ENCODE assay signal across 23 cellular contexts in genomic region chr1:77841574-77841973, GRCh38. TPM values are rescaled to one million over a fixed set of nuclear protein-coding genes. Genes with fewer than 3 reads are reported as not detected.
DNase-seq lines count a peak whose midpoint lies in the region.
"Had no signal": no experiment of that assay in that cellular context is flagged by ENCODE, and none has a peak within 500 bp of the region (broad histone marks: within the 10 kb centered on the region; RNA-seq: fewer than 3 reads in every experiment).

No MANE protein-coding gene starts in this region.

- no peaks in the 10 kb centered on the region for H3K27me3 Mint-ChIP-seq in activated CD4-positive, alpha-beta T cell treated with anti-CD3 and anti-CD28 coated beads, Interleukin-2, amount 10 ng/mL, durations not matched to agents 7 days and 5 days
- no peaks in the 10 kb centered on the region for H3K27me3 Mint-ChIP-seq in activated T-helper 1 cell treated with anti-CD3 and anti-CD28 coated beads, Interleukin-12 subunit alpha, Interleukin-12 subunit beta, Interleukin-2, Interleukin-4 antibody, amounts not matched to agents 30 ng/mL and 10 ng/mL and 1 ng/mL, durations not matched to agents 14 hours and 24 hours and 36 hours (ENCODE audit: insufficient read depth)

- H3K36me3 ChIP-seq in mesenchymal stem cell (ENCODE audit: control insufficient read depth in 1 of 2, insufficient read depth in 2 of 2, low read depth in 1 of 2, low read length in 2 of 2) = peaks cover 9 to 31% of the 10 kb centered on the region in 2 experiments

- no peak overlapping the region for H2AK5ac ChIP-seq in mesenchymal stem cell (ENCODE audit: low read length, severe bottlenecking)

- H3K9me3 Mint-ChIP-seq in activated CD4-positive, alpha-beta T cell treated with anti-CD3 and anti-CD28 coated beads, Interleukin-2, amount 10 ng/mL, durations not matched to agents 7 days and 5 days = no peaks in the 10 kb centered on the region
- H3K9me3 Mint-ChIP-seq in activated T-helper 1 cell treated with anti-CD3 and anti-CD28 coated beads, Interleukin-12 subunit alpha, Interleukin-12 subunit beta, Interleukin-2, Interleukin-4 antibody, amounts not matched to agents 30 ng/mL and 10 ng/mL and 1 ng/mL, durations not matched to agents 14 hours and 24 hours and 36 hours = no peaks in the 10 kb centered on the region

- H3K4me2 ChIP-seq in mesenchymal stem cell (ENCODE audit: low read length, poor library complexity, severe bottlenecking) = no peak overlapping the region

- POLR2A ChIA-PET in activated CD4-positive, alpha-beta T cell treated with anti-CD3 and anti-CD28 coated beads, Interleukin-2, amount 10 ng/mL, durations not matched to agents 7 days and 5 days (lab: Charles Lee) = no interaction called here

- H3K9ac ChIP-seq in mesenchymal stem cell (ENCODE audit: low read length) = peak overlapping the region; percentile 39

- peaks cover 11% of the 10 kb centered on the region for H3K36me3 Mint-ChIP-seq in activated CD4-positive, alpha-beta T cell treated with anti-CD3 and anti-CD28 coated beads, Interleukin-2, amount 10 ng/mL, durations not matched to agents 7 days and 5 days (ENCODE audit: low read depth)
- H3K36me3 Mint-ChIP-seq in activated T-helper 1 cell treated with anti-CD3 and anti-CD28 coated beads, Interleukin-12 subunit alpha, Interleukin-12 subunit beta, Interleukin-2, Interleukin-4 antibody, amounts not matched to agents 30 ng/mL and 10 ng/mL and 1 ng/mL, durations not matched to agents 14 hours and 24 hours and 36 hours (ENCODE audit: low read depth) = peaks cover 12% of the 10 kb centered on the region

- no peak overlapping the region for H3K14ac ChIP-seq in mesenchymal stem cell (ENCODE audit: low read length in 2 of 2)

- H2AFZ ChIP-seq in mesenchymal stem cell (ENCODE audit: low read depth, low read length) = no peak overlapping the region

- H3K27me3 ChIP-seq in mesenchymal stem cell (ENCODE audit: control insufficient read depth in 1 of 2, insufficient read depth in 1 of 2, low read length in 2 of 2) = no peaks in the 10 kb centered on the region

- no peak overlapping the region for H4K8ac ChIP-seq in mesenchymal stem cell (ENCODE audit: low read length)

- no peak overlapping the region for H3K18ac ChIP-seq in mesenchymal stem cell (ENCODE audit: low read depth in 1 of 2, low read length in 2 of 2)

- H2BK120ac ChIP-seq in mesenchymal stem cell (ENCODE audit: low read depth, low read length) = no peak overlapping the region

- no peak overlapping the region for H3K4me3 Mint-ChIP-seq in activated CD4-positive, alpha-beta T cell treated with anti-CD3 and anti-CD28 coated beads, Interleukin-2, amount 10 ng/mL, durations not matched to agents 7 days and 5 days
- H3K4me3 Mint-ChIP-seq in activated T-helper 1 cell treated with anti-CD3 and anti-CD28 coated beads, Interleukin-12 subunit alpha, Interleukin-12 subunit beta, Interleukin-2, Interleukin-4 antibody, amounts not matched to agents 30 ng/mL and 10 ng/mL and 1 ng/mL, durations not matched to agents 14 hours and 24 hours and 36 hours = no peak overlapping the region

- no peak for DNase-seq in activated CD4-positive, alpha-beta T cell treated with anti-CD3 and anti-CD28 coated beads, Interleukin-2, amount 10 ng/mL, durations not matched to agents 7 days and 5 days
- no peak for DNase-seq in activated CD4-positive, alpha-beta T cell treated with anti-CD3 and anti-CD28 coated beads, Interleukin-2, amount 50 U/mL, for 4 hours
- no peak for DNase-seq in activated T-helper 1 cell treated with anti-CD3 and anti-CD28 coated beads, Interleukin-12 subunit alpha, Interleukin-12 subunit beta, Interleukin-2, Interleukin-4 antibody, amounts not matched to agents 30 ng/mL and 10 ng/mL and 1 ng/mL, durations not matched to agents 14 hours and 24 hours and 36 hours (ENCODE audit: low spot score)
- DNase-seq in mesenchymal stem cell (no peak), HT-29 (ENCODE audit: low spot score) (no peak), AG08396 (ENCODE audit: low spot score) (no peak)
- no peak for DNase-seq in stimulated activated CD4-positive, alpha-beta T cell treated with anti-CD3 and anti-CD28 coated beads, Interleukin-1b, Interleukin-23, amount 100 ng/mL, for 48 hours
- DNase-seq in stimulated activated CD4-positive, alpha-beta T cell treated with anti-CD3 and anti-CD28 coated beads, Interleukin-4, amount 100 ng/mL, for 1 hour = no peak
- DNase-seq: Calu3, DMS79 treated with DMSO at 0.1 percent for 48 hours, GF-D8, H7, Karpas-422, NCI-H1092 treated with DMSO at 0.1 percent for 48 hours, NCI-H1436 treated with DMSO at 0.1 percent for 48 hours, NCI-H187 treated with DMSO at 0.1 percent for 48 hours, NCI-H2171 treated with DMSO at 0.1 percent for 48 hours, NCI-H524, NCI-H774, SIG-M5 had no signal

- no peak overlapping the region for H3K4me3 ChIP-seq in mesenchymal stem cell (ENCODE audit: insufficient read depth in 1 of 2, low read depth in 1 of 2, low read length in 2 of 2)
- H3K4me3 ChIP-seq: SK-N-MC had no signal

- WGBS in mesenchymal stem cell = no CpG with 5 or more reads among the region's 1 CpG

- no peaks in the 10 kb centered on the region for H3K9me3 ChIP-seq in mesenchymal stem cell (ENCODE audit: control insufficient read depth, low read length)

- no peak overlapping the region for H4K91ac ChIP-seq in mesenchymal stem cell (ENCODE audit: low read length)

- H3K23ac ChIP-seq in mesenchymal stem cell (ENCODE audit: low read length in 2 of 2) = no peak overlapping the region

- peak overlapping the region; percentile 33 for H3K27ac Mint-ChIP-seq in activated CD4-positive, alpha-beta T cell treated with anti-CD3 and anti-CD28 coated beads, Interleukin-2, amount 10 ng/mL, durations not matched to agents 7 days and 5 days
- H3K27ac Mint-ChIP-seq in activated T-helper 1 cell treated with anti-CD3 and anti-CD28 coated beads, Interleukin-12 subunit alpha, Interleukin-12 subunit beta, Interleukin-2, Interleukin-4 antibody, amounts not matched to agents 30 ng/mL and 10 ng/mL and 1 ng/mL, durations not matched to agents 14 hours and 24 hours and 36 hours = peak overlapping the region; percentile 56

- no peak overlapping the region for H2BK5ac ChIP-seq in mesenchymal stem cell (ENCODE audit: low read depth, low read length, poor library complexity, severe bottlenecking)

- CTCF ChIA-PET in activated CD4-positive, alpha-beta T cell treated with anti-CD3 and anti-CD28 coated beads, Interleukin-2, amount 10 ng/mL, durations not matched to agents 7 days and 5 days (lab: Charles Lee) = no interaction called here

- peaks cover 3% of the 10 kb centered on the region for H3K4me1 Mint-ChIP-seq in activated CD4-positive, alpha-beta T cell treated with anti-CD3 and anti-CD28 coated beads, Interleukin-2, amount 10 ng/mL, durations not matched to agents 7 days and 5 days
- H3K4me1 Mint-ChIP-seq in activated T-helper 1 cell treated with anti-CD3 and anti-CD28 coated beads, Interleukin-12 subunit alpha, Interleukin-12 subunit beta, Interleukin-2, Interleukin-4 antibody, amounts not matched to agents 30 ng/mL and 10 ng/mL and 1 ng/mL, durations not matched to agents 14 hours and 24 hours and 36 hours (ENCODE audit: low read depth) = no peaks in the 10 kb centered on the region

- H2BK12ac ChIP-seq in mesenchymal stem cell (ENCODE audit: low read length in 2 of 2) = no peak overlapping the region

- no peak overlapping the region for H3K27ac ChIP-seq in mesenchymal stem cell (ENCODE audit: low read length, poor library complexity, severe bottlenecking)
- H3K27ac ChIP-seq: 22Rv1, HL-60, SK-N-MC had no signal

- peaks cover 9% of the 10 kb centered on the region for H3K79me1 ChIP-seq in mesenchymal stem cell (replicated peaks; ENCODE audit: low read length, poor library complexity, severe bottlenecking)

- intact Hi-C loops in activated T-helper 1 cell treated with anti-CD3 and anti-CD28 coated beads, Interleukin-12 subunit alpha, Interleukin-12 subunit beta, Interleukin-2, Interleukin-4 antibody, amounts not matched to agents 30 ng/mL and 10 ng/mL and 1 ng/mL, durations not matched to agents 14 hours and 24 hours and 36 hours (cut with micrococcal nuclease) = no loop called here

- no peak overlapping the region for H2BK15ac ChIP-seq in mesenchymal stem cell (ENCODE audit: low read depth, poor library complexity, severe bottlenecking)

- H3K4me1 ChIP-seq in mesenchymal stem cell (ENCODE audit: control insufficient read depth, insufficient read depth, low read depth, low read length) = no peaks in the 10 kb centered on the region

- no peak overlapping the region for H3K4ac ChIP-seq in mesenchymal stem cell (ENCODE audit: low read depth in 1 of 2, low read length in 2 of 2)

RNA-seq across cellular contexts. Expression of gene NEXN, which starts 46.9 kb away (rescaled TPM):
- 1 to 10 TPM; 5.3 to 5.7 TPM for total RNA-seq in activated CD4-positive, alpha-beta T cell treated with anti-CD3 and anti-CD28 coated beads, Interleukin-2, amount 10 ng/mL, durations not matched to agents 7 days and 5 days
- total RNA-seq in activated T-helper 1 cell treated with anti-CD3 and anti-CD28 coated beads, Interleukin-12 subunit alpha, Interleukin-12 subunit beta, Interleukin-2, Interleukin-4 antibody, amounts not matched to agents 30 ng/mL and 10 ng/mL and 1 ng/mL, durations not matched to agents 14 hours and 24 hours and 36 hours = 0.24 and 0.31 TPM in 2 replicates
- polyA plus RNA-seq in mesenchymal stem cell (2013, experiment 1 of 2) = 133 TPM
- 136 TPM for polyA plus RNA-seq in mesenchymal stem cell (2013, experiment 2 of 2)
- not detected in 2 replicates for total RNA-seq in HT-29 (2014; rRNA removed; shearing (Covaris generic))
